ENCODE assay signal across 21 cellular contexts in genomic region chr12:89073659-89074058, GRCh38.
DNase-seq lines count a peak whose midpoint lies in the region; ATAC-seq and TF ChIP-seq lines count a peak whose summit lies in the region.
"Had no signal": no experiment of that assay in that cellular context is flagged by ENCODE, and none has a peak within 500 bp of the region (broad histone marks: within the 10 kb centered on the region; RNA-seq: fewer than 3 reads in every experiment).

No MANE protein-coding gene starts in this region.

- no peaks in the 10 kb centered on the region for H3K27me3 ChIP-seq in WERI-Rb-1 (ENCODE audit: insufficient read depth, low read depth, severe bottlenecking)
- no peaks in the 10 kb centered on the region for H3K27me3 ChIP-seq in gastrocnemius medialis
- H3K27me3 ChIP-seq: BE2C, SJSA1 had no signal

- H3K9me3 ChIP-seq in WERI-Rb-1 (ENCODE audit: severe bottlenecking) (no peaks in the 10 kb centered on the region), gastrocnemius medialis (no peaks in the 10 kb centered on the region)
- H3K9me3 ChIP-seq: A549, BE2C, SJSA1 had no signal

- DNase-seq in activated T-cell treated with anti-CD3 and anti-CD28 coated beads, Interleukin-2, amount 50 U/mL, for 72 hours: no peak
- DNase-seq in activated T-cell treated with anti-CD3 and anti-CD28 coated beads for 4 hours (no peak), WERI-Rb-1 (no peak), gastrocnemius medialis (no peak), head of caudate nucleus (no peak)
- DNase-seq: DND-41, H9, KG1, MV-4-11, NCI-H1105 treated with DMSO at 0.1 percent for 48 hours, NCI-H1694 treated with DMSO at 0.1 percent for 48 hours, NCI-H2081 treated with DMSO at 0.1 percent for 48 hours, NCI-H446 had no signal

- peaks cover 5 to 8% of the 10 kb centered on the region in 2 donors for H3K9me3 Mint-ChIP-seq in activated T-cell treated with anti-CD3 and anti-CD28 coated beads, Interleukin-2, amount 50 U/mL, for 72 hours
- H3K9me3 Mint-ChIP-seq in nephron: no peaks in the 10 kb centered on the region
- H3K9me3 Mint-ChIP-seq: H9 had no signal

- H3K4me3 ChIP-seq in WERI-Rb-1 (ENCODE audit: low read depth, low read length): no peak overlapping the region
- H3K4me3 ChIP-seq in gastrocnemius medialis: no peak overlapping the region
- H3K4me3 ChIP-seq: A549, GM12878, SJSA1 had no signal

- H3K36me3 ChIP-seq in WERI-Rb-1 (no peaks in the 10 kb centered on the region), gastrocnemius medialis (no peaks in the 10 kb centered on the region)
- H3K36me3 ChIP-seq: BE2C, SJSA1 had no signal

- no peaks in the 10 kb centered on the region for H3K27me3 Mint-ChIP-seq in activated T-cell treated with anti-CD3 and anti-CD28 coated beads, Interleukin-2, amount 50 U/mL, for 72 hours (ENCODE audit: low read depth)
- H3K27me3 Mint-ChIP-seq in nephron (ENCODE audit: low read depth): no peaks in the 10 kb centered on the region

- intact Hi-C loops in gastrocnemius medialis (cut with DNase I; ENCODE audit: low total_unique reads): no loop called here
- intact Hi-C loops in head of caudate nucleus (cut with DNase I): no loop called here

- H3K27ac ChIP-seq in VCaP: peak overlapping the region; percentile 19; the same call in 1 of the 2 replicates
- no peak overlapping the region for H3K27ac ChIP-seq in WERI-Rb-1
- no peak overlapping the region for H3K27ac ChIP-seq in gastrocnemius medialis
- H3K27ac ChIP-seq: A549, HL-60, SJSA1 had no signal

- H3K27ac Mint-ChIP-seq in activated T-cell treated with anti-CD3 and anti-CD28 coated beads, Interleukin-2, amount 50 U/mL, for 72 hours: peak overlapping the region; percentile 67
- H3K27ac Mint-ChIP-seq in nephron: peak overlapping the region in 2 of 3 experiments; percentile 24 to 68

- peaks cover 54% of the 10 kb centered on the region for H3K4me1 Mint-ChIP-seq in activated T-cell treated with anti-CD3 and anti-CD28 coated beads, Interleukin-2, amount 50 U/mL, for 72 hours (ENCODE audit: low read depth)
- no peaks in the 10 kb centered on the region for H3K4me1 Mint-ChIP-seq in nephron

- no peak for TF ChIP-seq POLR2A in gastrocnemius medialis (IDR thresholded peaks at IDR 0.05)

- in situ Hi-C loops in gastrocnemius medialis (cut with MboI; ENCODE audit: low sequenced_read_pairs in 4 of 4): no loop called here

- peaks cover 11 to 13% of the 10 kb centered on the region in 2 donors for H3K36me3 Mint-ChIP-seq in activated T-cell treated with anti-CD3 and anti-CD28 coated beads, Interleukin-2, amount 50 U/mL, for 72 hours (ENCODE audit: insufficient read depth in 2 of 2)
- H3K36me3 Mint-ChIP-seq in nephron (ENCODE audit: low read depth): no peaks in the 10 kb centered on the region

- ATAC-seq in activated T-cell treated with anti-CD3 and anti-CD28 coated beads, Interleukin-2, amount 50 U/mL, for 72 hours (replicated peaks in 1 of 2): no peak
- no peak for ATAC-seq in gastrocnemius medialis
- ATAC-seq: A549, GM12878, HepG2 had no signal

- no peaks in the 10 kb centered on the region for H3K4me1 ChIP-seq in gastrocnemius medialis
- H3K4me1 ChIP-seq: A549, BE2C, SJSA1 had no signal

- TF ChIP-seq CTCF in VCaP (conservative IDR thresholded peaks at IDR 0.05): no peak
- no peak for TF ChIP-seq CTCF in nephron (IDR thresholded peaks at IDR 0.05; ENCODE audit: unreplicated experiment in 3 of 3)
- no peak for TF ChIP-seq CTCF in WERI-Rb-1 (IDR thresholded peaks at IDR 0.05; ENCODE audit: low read depth, low read length)
- no peak for TF ChIP-seq CTCF in gastrocnemius medialis (IDR thresholded peaks at IDR 0.05 in 4 of 5, conservative IDR thresholded peaks at IDR 0.05 in 1 of 5)

- H3K4me3 Mint-ChIP-seq in activated T-cell treated with anti-CD3 and anti-CD28 coated beads, Interleukin-2, amount 50 U/mL, for 72 hours: no peak overlapping the region
- no peak overlapping the region for H3K4me3 Mint-ChIP-seq in nephron
- H3K4me3 Mint-ChIP-seq: H9 had no signal
